20 cellular contexts compared by ENCODE assay signal in genomic region chr2:12352891-12353290, GRCh38.
DNase-seq lines count a peak whose midpoint lies in the region; ATAC-seq, FAIRE-seq and TF ChIP-seq lines count a peak whose summit lies in the region.
"Had no signal": no experiment of that assay in that cellular context is flagged by ENCODE, and none has a peak within 500 bp of the region (broad histone marks: within the 10 kb centered on the region; RNA-seq: fewer than 3 reads in every experiment).

No MANE protein-coding gene starts in this region.

- no peak for TF ChIP-seq CTCF in pancreas (IDR thresholded peaks at IDR 0.05)

- H3K9me3 ChIP-seq in pancreas = no peaks in the 10 kb centered on the region
- H3K9me3 ChIP-seq: breast epithelium, thoracic aorta had no signal

- H3K27ac ChIP-seq in pancreas = no peak overlapping the region
- H3K27ac ChIP-seq: 22Rv1, breast epithelium, thoracic aorta had no signal

- no peaks in the 10 kb centered on the region for H3K4me1 ChIP-seq in pancreas
- H3K4me1 ChIP-seq: breast epithelium had no signal

- no peak for FAIRE-seq in pancreas (lab: Jason Lieb, UNC)
- FAIRE-seq: GM12891 had no signal

- no peaks in the 10 kb centered on the region for H3K27me3 ChIP-seq in pancreas
- H3K27me3 ChIP-seq: breast epithelium had no signal

- no peak overlapping the region for H3K4me3 ChIP-seq in pancreas
- H3K4me3 ChIP-seq: breast epithelium, thoracic aorta had no signal

- H3K36me3 ChIP-seq in pancreas = no peaks in the 10 kb centered on the region
- H3K36me3 ChIP-seq: breast epithelium, thoracic aorta had no signal

- peak; percentile 6 for DNase-seq in DMS 273 (lab: John Stamatoyannopoulos, UW; ENCODE audit: unreplicated experiment)
- no peak for DNase-seq in DMS 273 treated with DMSO at 0.1 percent for 48 hours (lab: John Stamatoyannopoulos, UW)
- peak; percentile 25 to 54 for DNase-seq in NCI-H1930 (lab: John Stamatoyannopoulos, UW)
- peak; percentile 99 for DNase-seq in SHP77 (lab: John Stamatoyannopoulos, UW)
- peak in 4 of 6 donors; percentile 24 to 61 (median 39) for DNase-seq in pancreas
- DNase-seq in stimulated activated CD8-positive, alpha-beta memory T cell treated with anti-CD3 and anti-CD28 coated beads, Interleukin-4, amount 100 ng/mL, for 48 hours = no peak
- no peak for DNase-seq in cerebellar cortex (ENCODE audit: low spot score)
- DNase-seq in AG08396 (ENCODE audit: low spot score) = no peak
- DNase-seq: activated CD8-positive, alpha-beta memory T cell treated with anti-CD3 and anti-CD28 coated beads for 24 hours; Calu3; dermis blood vessel endothelial cell; foreskin melanocyte; GF-D8; kidney glomerular epithelial cell; NCI-H524 had no signal

- 15% methylated on average over 1 of the region's 1 CpG for WGBS in pancreas, 2 donors

- intact Hi-C loops in pancreas (cut with DNase I) = no loop called here

- ATAC-seq in pancreas = peak; percentile 84 to 99 (median 90)
- ATAC-seq: stimulated activated effector memory CD8-positive, alpha-beta T cell treated with anti-CD3 and anti-CD28 coated beads, Interleukin-12 subunit alpha, Interleukin-12 subunit beta, amount 100 ng/mL, for 72 hours had no signal

Comparison
In these comparisons a context has a peak if more than half of its experiments do, and no peak if none do; other contexts are left out.
1. DNase-seq: peak in DMS 273 (single experiment), NCI-H1930 (2 of 2), SHP77 (2 of 2) and pancreas (4 of 6); none in DMS 273 treated with DMSO at 0.1 percent for 48 hours (single experiment), stimulated activated CD8-positive, alpha-beta memory T cell treated with anti-CD3 and anti-CD28 coated beads, Interleukin-4, amount 100 ng/mL, for 48 hours (single experiment), cerebellar cortex (single experiment) and AG08396 (single experiment).